In genomic region chrX:83008415-83008814, GRCh38 we compare ENCODE assay signal across 11 cellular contexts.
A peak's percentile ranks its signal among the peaks of the same experiment; 100 is the strongest.
DNase-seq lines count a peak whose midpoint lies in the region; ATAC-seq and TF ChIP-seq lines count a peak whose summit lies in the region.
"Had no signal": no experiment of that assay in that cellular context is flagged by ENCODE, and none has a peak within 500 bp of the region (broad histone marks: within the 10 kb centered on the region; RNA-seq: fewer than 3 reads in every experiment).

No MANE protein-coding gene starts in this region.

- TF ChIP-seq POLR2A in Peyer's patch (IDR thresholded peaks at IDR 0.05), result no peak

- ATAC-seq in GM19351 (IDR thresholded peaks at IDR 0.05; ENCODE audit: unreplicated experiment), result peak; percentile 61
- no peak for ATAC-seq in HG03439 (IDR thresholded peaks at IDR 0.05; ENCODE audit: unreplicated experiment)
- ATAC-seq in HG03196 (IDR thresholded peaks at IDR 0.05; ENCODE audit: unreplicated experiment), result no peak
- ATAC-seq: left cardiac atrium had no signal

- H3K27ac ChIP-seq in Peyer's patch, result no peak overlapping the region

- DNase-seq in AG09309 (ENCODE audit: low read depth) (no peak), RKO (ENCODE audit: low spot score) (peak; percentile 3), fibroblast of the aortic adventitia (ENCODE audit: low read depth) (no peak), Peyer's patch (no peak)
- DNase-seq in activated naive CD4-positive, alpha-beta T cell treated with anti-CD3 and anti-CD28 coated beads, Interleukin-2, amount 50 U/mL, for 16 hours, result no peak
- DNase-seq: activated CD8-positive, alpha-beta memory T cell treated with anti-CD3 and anti-CD28 coated beads, Interleukin-2, amount 50 U/mL, for 48 hours; left cardiac atrium; NCI-H1105 treated with DMSO at 0.1 percent for 48 hours had no signal

- H3K4me3 ChIP-seq in AG09309 (ENCODE audit: control insufficient read depth, low read depth, low read length), result no peak overlapping the region
- H3K4me3 ChIP-seq in fibroblast of the aortic adventitia (ENCODE audit: low read depth, low read length), result no peak overlapping the region
- H3K4me3 ChIP-seq in Peyer's patch, result no peak overlapping the region

- H3K9me3 ChIP-seq in Peyer's patch, result no peaks in the 10 kb centered on the region

- H3K36me3 ChIP-seq in Peyer's patch, result no peaks in the 10 kb centered on the region

- TF ChIP-seq CTCF in AG09309 (IDR thresholded peaks at IDR 0.05; ENCODE audit: control insufficient read depth, insufficient read depth, low read depth, low read length, missing control alignments) (peak; percentile 35), fibroblast of the aortic adventitia (IDR thresholded peaks at IDR 0.05; ENCODE audit: insufficient read depth, low read length) (peak; percentile 29), Peyer's patch (IDR thresholded peaks at IDR 0.05) (peak in 1 of 6 experiments; percentile 25)

- no peaks in the 10 kb centered on the region for H3K27me3 ChIP-seq in Peyer's patch

- H3K4me1 ChIP-seq in Peyer's patch, result no peaks in the 10 kb centered on the region
